ENCODE assay signal across 8 cellular contexts in the genomic region with DNA sequence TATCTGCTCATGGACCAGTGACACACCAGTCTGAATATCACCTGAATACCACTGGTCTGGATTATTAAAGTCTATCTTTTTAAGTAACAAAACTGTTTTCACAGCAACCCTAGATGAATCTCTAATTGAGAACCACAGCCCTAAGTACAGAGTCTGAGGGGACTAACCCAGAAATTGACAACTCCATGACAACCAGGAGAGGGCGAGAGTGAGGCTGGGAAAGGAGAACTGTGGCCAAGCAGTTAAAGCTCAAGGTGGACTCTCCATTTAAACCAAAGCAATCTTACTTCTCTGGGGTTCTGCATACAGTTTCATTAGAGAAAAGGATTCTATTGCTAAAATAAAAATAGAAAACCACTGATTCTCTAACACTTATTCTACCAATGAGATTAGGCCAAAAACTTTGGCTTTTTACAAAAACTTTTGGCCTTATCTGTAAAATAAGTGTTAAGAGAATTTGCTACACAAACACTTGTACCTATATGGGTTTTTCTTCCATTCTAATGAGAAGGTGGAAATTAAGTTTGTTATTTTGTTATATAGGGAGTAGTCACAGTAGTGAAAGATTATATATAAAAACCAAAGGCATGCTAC. TPM values are rescaled to one million over a fixed set of nuclear protein-coding genes. Genes with fewer than 3 reads are reported as not detected.
DNase-seq lines count a peak whose midpoint lies in the region; ATAC-seq and TF ChIP-seq lines count a peak whose summit lies in the region.

No MANE protein-coding gene starts in this region.

- peak; percentile 83 for ATAC-seq in GM19463 (IDR thresholded peaks at IDR 0.05; ENCODE audit: unreplicated experiment)
- peak; percentile 77 for ATAC-seq in HG03460 (IDR thresholded peaks at IDR 0.05; ENCODE audit: unreplicated experiment)
- ATAC-seq in right cardiac atrium, result peak; percentile 66 to 74

- 38% methylated on average over 1 of the region's 1 CpG for WGBS in right cardiac atrium

- peaks cover 15% of the 10 kb centered on the region for H3F3A ChIP-seq in DOHH2 (ENCODE audit: control insufficient read depth, insufficient read depth)

- H3K79me2 ChIP-seq in DOHH2 (ENCODE audit: control insufficient read depth, low read length), result no peaks in the 10 kb centered on the region

- no peak overlapping the region for H3K27ac ChIP-seq in DOHH2 (ENCODE audit: low read depth, low read length)
- no peak overlapping the region for H3K27ac ChIP-seq in Peyer's patch
- H3K27ac ChIP-seq in right cardiac atrium (ENCODE audit: low read length), result no peak overlapping the region

- intact Hi-C loops in right cardiac atrium (cut with DNase I), result no loop called here

- H3K4me3 ChIP-seq in DOHH2 (ENCODE audit: low read length) (no peak overlapping the region), Peyer's patch (no peak overlapping the region), right cardiac atrium (ENCODE audit: low read length) (no peak overlapping the region)

- H3K4me2 ChIP-seq in DOHH2 (ENCODE audit: low read length), result no peak overlapping the region

- no peaks in the 10 kb centered on the region for H4K20me1 ChIP-seq in DOHH2 (ENCODE audit: control insufficient read depth, insufficient read depth, low read depth, low read length)

- H3K36me3 ChIP-seq in DOHH2 (ENCODE audit: control insufficient read depth, low read length), result no peaks in the 10 kb centered on the region
- H3K36me3 ChIP-seq in Peyer's patch, result no peaks in the 10 kb centered on the region

- H3K27me3 ChIP-seq in DOHH2 (ENCODE audit: control insufficient read depth, low read length) (no peaks in the 10 kb centered on the region), Peyer's patch (no peaks in the 10 kb centered on the region), right cardiac atrium (ENCODE audit: control insufficient read depth, insufficient read depth) (no peaks in the 10 kb centered on the region)

- no peak for TF ChIP-seq POLR2A in Peyer's patch (IDR thresholded peaks at IDR 0.05)

- TF ChIP-seq CTCF in DOHH2 (IDR thresholded peaks at IDR 0.05; ENCODE audit: low read depth, low read length, poor library complexity, severe bottlenecking) (peak; percentile 80), Peyer's patch (IDR thresholded peaks at IDR 0.05) (peak; percentile 23 to 69 (median 56))

- DNase-seq in Peyer's patch (peak in 2 of 3 donors; percentile 68 to 86), right cardiac atrium (no peak), HuH-7.5 (ENCODE audit: low spot score) (no peak)
- peak; percentile 79 for DNase-seq in activated effector memory CD4-positive, alpha-beta T cell treated with anti-CD3 and anti-CD28 coated beads, Interleukin-2, amount 50 U/mL, for 16 hours
- DNase-seq in stimulated activated CD4-positive, alpha-beta T cell treated with anti-CD3 and anti-CD28 coated beads, Interleukin-1b, Interleukin-23, amount 100 ng/mL, for 4 hours (ENCODE audit: low read depth in 2 of 2), result peak; percentile 14 to 51

- H3K9me3 ChIP-seq in DOHH2 (ENCODE audit: control insufficient read depth, insufficient read depth, low read length) (no peaks in the 10 kb centered on the region), Peyer's patch (no peaks in the 10 kb centered on the region), right cardiac atrium (ENCODE audit: control insufficient read depth, low read length) (no peaks in the 10 kb centered on the region)

- H3K4me1 ChIP-seq in DOHH2 (ENCODE audit: control insufficient read depth, low read length) (peaks cover 40% of the 10 kb centered on the region), Peyer's patch (peaks cover 0 to 31% (median 12%) of the 10 kb centered on the region in 4 donors), right cardiac atrium (ENCODE audit: control insufficient read depth, insufficient read depth, low read length) (no peaks in the 10 kb centered on the region)

- H3K9me2 ChIP-seq in DOHH2 (replicated peaks; ENCODE audit: control insufficient read depth, low read length), result no peaks in the 10 kb centered on the region

RNA-seq across cellular contexts. Expression of gene NEK10, which starts 11.4 kb away (rescaled TPM):
- total RNA-seq in Peyer's patch, result 1 to 10 TPM; 4.0 to 6.0 (median 5.4) TPM
- 10 to 100 TPM in 1 of 4 donors, 1 to 10 TPM in 3; 6.8 to 16.9 (median 9.6) TPM for total RNA-seq in right cardiac atrium
- 3.1 TPM for polyA plus RNA-seq in right cardiac atrium

Comparison
In these comparisons a context has a peak if more than half of its experiments do, and no peak if none do; other contexts are left out.
1. DNase-seq: peak in Peyer's patch (2 of 3), activated effector memory CD4-positive, alpha-beta T cell treated with anti-CD3 and anti-CD28 coated beads, Interleukin-2, amount 50 U/mL, for 16 hours (single experiment) and stimulated activated CD4-positive, alpha-beta T cell treated with anti-CD3 and anti-CD28 coated beads, Interleukin-1b, Interleukin-23, amount 100 ng/mL, for 4 hours (2 of 2); none in right cardiac atrium (0 of 3) and HuH-7.5 (single experiment).
2. Peak in every context shown above with its lines, with median percentiles within 50 percentile points of each other: ATAC-seq.